Comparison of ENCODE assay signal across 1 cellular context in the genomic region with DNA sequence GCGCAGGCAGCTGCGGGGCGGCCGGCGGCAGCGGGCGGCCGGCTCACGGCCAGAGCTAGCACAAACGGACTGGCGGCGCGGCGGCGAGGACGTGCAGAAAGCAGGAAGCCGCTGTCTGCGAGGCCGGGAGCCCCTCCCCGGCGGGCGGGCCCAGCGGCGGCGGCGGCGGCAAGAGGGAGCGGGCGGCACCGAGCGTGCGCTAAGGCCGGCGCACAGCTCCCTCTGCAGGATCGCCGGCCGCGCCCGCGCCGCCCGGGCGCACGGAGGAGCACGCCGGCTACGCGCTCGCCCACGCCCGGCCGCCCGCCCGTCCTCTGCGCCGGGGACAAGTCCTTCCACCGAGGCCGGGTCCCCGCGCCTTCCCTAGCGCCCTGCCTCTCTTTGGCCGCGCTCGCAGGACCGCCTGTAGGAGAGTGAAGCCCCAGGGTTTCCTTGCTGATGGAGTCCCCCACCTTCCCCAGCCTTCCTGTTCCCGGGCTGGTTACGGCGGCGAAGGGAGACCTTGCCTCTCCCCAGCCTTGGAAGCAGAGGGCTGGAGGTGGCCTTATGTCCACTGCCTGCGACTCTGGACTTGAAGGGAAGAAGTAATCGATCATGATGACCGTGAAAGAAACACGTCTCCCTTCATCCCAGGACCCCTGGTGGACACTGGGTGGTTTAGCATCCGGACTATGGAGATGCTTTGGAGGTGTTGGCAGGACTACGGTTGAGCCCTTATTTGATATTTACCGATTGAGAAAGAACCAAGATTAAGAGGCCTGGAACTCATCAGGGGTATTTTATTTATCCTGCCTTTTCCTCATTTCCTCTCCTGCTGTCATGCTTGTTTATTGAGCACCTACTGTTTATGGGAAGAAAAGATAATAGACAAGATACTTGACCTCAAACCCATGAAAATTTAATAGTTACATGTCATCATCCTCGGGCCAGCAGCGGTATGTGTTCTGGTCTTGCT.
TF ChIP-seq lines count a peak whose summit lies in the region.

A gene (minus strand): TSS at position 102 of the 955 bp plus-strand sequence. CDS start 191 bp downstream, outside the sequence.

TF ChIP-seq in HEK293, 187 proteins besides CTCF, POLR2A, EP300 and RAD21 (continued from another document):
- no peak for TF ChIP-seq MEIS1 (CRISPR knock-in tag; IDR thresholded peaks at IDR 0.05; ENCODE audit: borderline replicate concordance)
- peak; percentile 34 for TF ChIP-seq ZNF335 (tag by site-specific recombination; conservative IDR thresholded peaks at IDR 0.05)
- TF ChIP-seq YY1 (tag by site-specific recombination; IDR thresholded peaks at IDR 0.05) = 0 out of 2 replicates have a peak, but pooled peaks have one; percentile 31
- 0 out of 2 replicates have a peak, but pooled peaks have one; percentile 30 for TF ChIP-seq ZXDB (tag by site-specific recombination; IDR thresholded peaks at IDR 0.05)
- peak; percentile 32 for TF ChIP-seq ZFHX2 (tag by site-specific recombination; conservative IDR thresholded peaks at IDR 0.05)
- no peak for TF ChIP-seq ZNF426 (tag by site-specific recombination; IDR thresholded peaks at IDR 0.05)
- peak; percentile 13 for TF ChIP-seq ZNF510 (tag by site-specific recombination; IDR thresholded peaks at IDR 0.05; ENCODE audit: insufficient replicate concordance)
- peak; percentile 95 for TF ChIP-seq ZBTB17 (tag by site-specific recombination; IDR thresholded peaks at IDR 0.05)
- TF ChIP-seq, protein P1, sequence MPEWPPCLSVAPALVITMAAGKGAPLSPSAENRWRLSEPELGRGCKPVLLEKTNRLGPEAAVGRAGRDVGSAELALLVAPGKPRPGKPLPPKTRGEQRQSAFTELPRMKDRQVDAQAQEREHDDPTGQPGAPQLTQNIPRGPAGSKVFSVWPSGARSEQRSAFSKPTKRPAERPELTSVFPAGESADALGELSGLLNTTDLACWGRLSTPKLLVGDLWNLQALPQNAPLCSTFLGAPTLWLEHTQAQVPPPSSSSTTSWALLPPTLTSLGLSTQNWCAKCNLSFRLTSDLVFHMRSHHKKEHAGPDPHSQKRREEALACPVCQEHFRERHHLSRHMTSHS (tag by site-specific recombination; IDR thresholded peaks at IDR 0.05) = no peak
- no peak for TF ChIP-seq ZNF791 (tag by site-specific recombination; IDR thresholded peaks at IDR 0.05)
- TF ChIP-seq ZFP41 (tag by site-specific recombination; IDR thresholded peaks at IDR 0.05; ENCODE audit: borderline replicate concordance) = no peak
- peak; percentile 75 for TF ChIP-seq SP7 (tag by site-specific recombination; IDR thresholded peaks at IDR 0.05)
- peak; percentile 78 for TF ChIP-seq ZNF2 (tag by site-specific recombination; IDR thresholded peaks at IDR 0.05)
- no peak for TF ChIP-seq ZNF19 (tag by site-specific recombination; IDR thresholded peaks at IDR 0.05; ENCODE audit: low read depth)
- TF ChIP-seq ZNF48 (tag by site-specific recombination; IDR thresholded peaks at IDR 0.05) = no peak
- peak; percentile 64; the same call in 1 of the 2 replicates for TF ChIP-seq ZFP37 (tag by site-specific recombination; IDR thresholded peaks at IDR 0.05)
- TF ChIP-seq KLF8 (tag by site-specific recombination; IDR thresholded peaks at IDR 0.05) = peak; percentile 54; the same call in 1 of the 2 replicates
- TF ChIP-seq, protein P2, sequence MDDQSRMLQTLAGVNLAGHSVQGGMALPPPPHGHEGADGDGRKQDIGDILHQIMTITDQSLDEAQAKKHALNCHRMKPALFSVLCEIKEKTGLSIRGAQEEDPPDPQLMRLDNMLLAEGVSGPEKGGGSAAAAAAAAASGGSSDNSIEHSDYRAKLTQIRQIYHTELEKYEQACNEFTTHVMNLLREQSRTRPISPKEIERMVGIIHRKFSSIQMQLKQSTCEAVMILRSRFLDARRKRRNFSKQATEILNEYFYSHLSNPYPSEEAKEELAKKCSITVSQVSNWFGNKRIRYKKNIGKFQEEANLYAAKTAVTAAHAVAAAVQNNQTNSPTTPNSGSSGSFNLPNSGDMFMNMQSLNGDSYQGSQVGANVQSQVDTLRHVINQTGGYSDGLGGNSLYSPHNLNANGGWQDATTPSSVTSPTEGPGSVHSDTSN (CRISPR knock-in tag; IDR thresholded peaks at IDR 0.05) = peak; percentile 82; the same call in 1 of the 2 replicates
- TF ChIP-seq ZBTB7A (tag by site-specific recombination; IDR thresholded peaks at IDR 0.05; ENCODE audit: low read depth) = 0 out of 2 replicates have a peak, but pooled peaks have one; percentile 20
- TF ChIP-seq, protein P3, sequence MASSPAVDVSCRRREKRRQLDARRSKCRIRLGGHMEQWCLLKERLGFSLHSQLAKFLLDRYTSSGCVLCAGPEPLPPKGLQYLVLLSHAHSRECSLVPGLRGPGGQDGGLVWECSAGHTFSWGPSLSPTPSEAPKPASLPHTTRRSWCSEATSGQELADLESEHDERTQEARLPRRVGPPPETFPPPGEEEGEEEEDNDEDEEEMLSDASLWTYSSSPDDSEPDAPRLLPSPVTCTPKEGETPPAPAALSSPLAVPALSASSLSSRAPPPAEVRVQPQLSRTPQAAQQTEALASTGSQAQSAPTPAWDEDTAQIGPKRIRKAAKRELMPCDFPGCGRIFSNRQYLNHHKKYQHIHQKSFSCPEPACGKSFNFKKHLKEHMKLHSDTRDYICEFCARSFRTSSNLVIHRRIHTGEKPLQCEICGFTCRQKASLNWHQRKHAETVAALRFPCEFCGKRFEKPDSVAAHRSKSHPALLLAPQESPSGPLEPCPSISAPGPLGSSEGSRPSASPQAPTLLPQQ (tag by site-specific recombination; IDR thresholded peaks at IDR 0.05) = no peak
- TF ChIP-seq, protein P4, sequence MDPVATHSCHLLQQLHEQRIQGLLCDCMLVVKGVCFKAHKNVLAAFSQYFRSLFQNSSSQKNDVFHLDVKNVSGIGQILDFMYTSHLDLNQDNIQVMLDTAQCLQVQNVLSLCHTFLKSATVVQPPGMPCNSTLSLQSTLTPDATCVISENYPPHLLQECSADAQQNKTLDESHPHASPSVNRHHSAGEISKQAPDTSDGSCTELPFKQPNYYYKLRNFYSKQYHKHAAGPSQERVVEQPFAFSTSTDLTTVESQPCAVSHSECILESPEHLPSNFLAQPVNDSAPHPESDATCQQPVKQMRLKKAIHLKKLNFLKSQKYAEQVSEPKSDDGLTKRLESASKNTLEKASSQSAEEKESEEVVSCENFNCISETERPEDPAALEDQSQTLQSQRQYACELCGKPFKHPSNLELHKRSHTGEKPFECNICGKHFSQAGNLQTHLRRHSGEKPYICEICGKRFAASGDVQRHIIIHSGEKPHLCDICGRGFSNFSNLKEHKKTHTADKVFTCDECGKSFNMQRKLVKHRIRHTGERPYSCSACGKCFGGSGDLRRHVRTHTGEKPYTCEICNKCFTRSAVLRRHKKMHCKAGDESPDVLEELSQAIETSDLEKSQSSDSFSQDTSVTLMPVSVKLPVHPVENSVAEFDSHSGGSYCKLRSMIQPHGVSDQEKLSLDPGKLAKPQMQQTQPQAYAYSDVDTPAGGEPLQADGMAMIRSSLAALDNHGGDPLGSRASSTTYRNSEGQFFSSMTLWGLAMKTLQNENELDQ (tag by site-specific recombination; IDR thresholded peaks at IDR 0.05; ENCODE audit: low read depth) = no peak
- TF ChIP-seq MYNN (tag by site-specific recombination; IDR thresholded peaks at IDR 0.05; ENCODE audit: borderline replicate concordance) = no peak
- TF ChIP-seq ZNF354C (tag by site-specific recombination; IDR thresholded peaks at IDR 0.05; ENCODE audit: borderline replicate concordance, low read depth) = no peak
- TF ChIP-seq, protein P5, sequence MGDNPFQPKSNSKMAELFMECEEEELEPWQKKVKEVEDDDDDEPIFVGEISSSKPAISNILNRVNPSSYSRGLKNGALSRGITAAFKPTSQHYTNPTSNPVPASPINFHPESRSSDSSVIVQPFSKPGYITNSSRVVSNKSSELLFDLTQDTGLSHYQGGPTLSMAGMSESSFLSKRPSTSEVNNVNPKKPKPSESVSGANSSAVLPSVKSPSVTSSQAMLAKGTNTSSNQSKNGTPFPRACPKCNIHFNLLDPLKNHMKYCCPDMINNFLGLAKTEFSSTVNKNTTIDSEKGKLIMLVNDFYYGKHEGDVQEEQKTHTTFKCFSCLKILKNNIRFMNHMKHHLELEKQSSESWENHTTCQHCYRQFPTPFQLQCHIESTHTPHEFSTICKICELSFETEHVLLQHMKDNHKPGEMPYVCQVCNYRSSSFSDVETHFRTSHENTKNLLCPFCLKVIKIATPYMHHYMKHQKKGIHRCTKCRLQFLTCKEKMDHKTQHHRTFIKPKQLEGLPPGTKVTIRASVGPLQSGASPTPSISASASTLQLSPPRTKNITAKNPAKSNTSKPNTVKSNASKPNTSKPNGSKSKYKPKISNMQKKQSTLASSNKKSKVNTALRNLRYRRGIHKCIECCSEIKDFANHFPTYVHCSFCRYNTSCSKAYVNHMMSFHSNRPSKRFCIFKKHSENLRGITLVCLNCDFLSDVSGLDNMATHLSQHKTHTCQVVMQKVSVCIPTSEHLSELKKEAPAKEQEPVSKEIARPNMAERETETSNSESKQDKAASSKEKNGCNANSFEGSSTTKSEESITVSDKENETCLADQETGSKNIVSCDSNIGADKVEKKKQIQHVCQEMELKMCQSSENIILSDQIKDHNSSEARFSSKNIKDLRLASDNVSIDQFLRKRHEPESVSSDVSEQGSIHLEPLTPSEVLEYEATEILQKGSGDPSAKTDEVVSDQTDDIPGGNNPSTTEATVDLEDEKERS (tag by site-specific recombination; IDR thresholded peaks at IDR 0.05) = no peak
- peak; percentile 56; the same call in 1 of the 2 replicates for TF ChIP-seq ZBTB48 (tag by site-specific recombination; IDR thresholded peaks at IDR 0.05)
- no peak for TF ChIP-seq ZFP3 (tag by site-specific recombination; IDR thresholded peaks at IDR 0.05; ENCODE audit: low read depth)
- TF ChIP-seq ZNF555 (tag by site-specific recombination; conservative IDR thresholded peaks at IDR 0.05) = no peak
- TF ChIP-seq, protein P6, sequence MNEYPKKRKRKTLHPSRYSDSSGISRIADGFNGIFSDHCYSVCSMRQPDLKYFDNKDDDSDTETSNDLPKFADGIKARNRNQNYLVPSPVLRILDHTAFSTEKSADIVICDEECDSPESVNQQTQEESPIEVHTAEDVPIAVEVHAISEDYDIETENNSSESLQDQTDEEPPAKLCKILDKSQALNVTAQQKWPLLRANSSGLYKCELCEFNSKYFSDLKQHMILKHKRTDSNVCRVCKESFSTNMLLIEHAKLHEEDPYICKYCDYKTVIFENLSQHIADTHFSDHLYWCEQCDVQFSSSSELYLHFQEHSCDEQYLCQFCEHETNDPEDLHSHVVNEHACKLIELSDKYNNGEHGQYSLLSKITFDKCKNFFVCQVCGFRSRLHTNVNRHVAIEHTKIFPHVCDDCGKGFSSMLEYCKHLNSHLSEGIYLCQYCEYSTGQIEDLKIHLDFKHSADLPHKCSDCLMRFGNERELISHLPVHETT (tag by site-specific recombination; IDR thresholded peaks at IDR 0.05) = no peak
- TF ChIP-seq ZNF664 (tag by site-specific recombination; IDR thresholded peaks at IDR 0.05) = peak; percentile 52; the same call in 1 of the 2 replicates
